8 cellular contexts compared by ENCODE assay signal in genomic region chr1:85581138-85581801, GRCh38. TPM values are rescaled to one million over a fixed set of nuclear protein-coding genes. Genes with fewer than 3 reads are reported as not detected.
DNase-seq lines count a peak whose midpoint lies in the region; ATAC-seq and TF ChIP-seq lines count a peak whose summit lies in the region.

No MANE protein-coding gene starts in this region.

- DNase-seq in DMS53 treated with DMSO at 0.1 percent for 48 hours (lab: John Stamatoyannopoulos, UW; ENCODE audit: unreplicated experiment) (peak; percentile 75), GOT3 (lab: John Stamatoyannopoulos, UW) (peak; percentile 54), NCI-H69 (lab: John Stamatoyannopoulos, UW) (peak; percentile 62), amniotic epithelial cell (ENCODE audit: low read depth) (peak; percentile 88), left ventricle myocardium superior (peak; percentile 86), retinal pigment epithelial cell (ENCODE audit: low read depth) (no peak), NAMALWA (ENCODE audit: low spot score) (no peak)

- intact Hi-C loops in left ventricle myocardium superior (cut with micrococcal nuclease), result loop anchor here (5.0 kb wide), 1 partner anchor 111 kb away; no protein-coding TSS in a partner anchor

- ATAC-seq in left ventricle myocardium superior (peak; percentile 73), HG03460 (IDR thresholded peaks at IDR 0.05; ENCODE audit: unreplicated experiment) (no peak)

- H3K4me3 ChIP-seq in retinal pigment epithelial cell (ENCODE audit: low read length), result peak overlapping the region; percentile 100

- peak; percentile 64 for TF ChIP-seq CTCF in retinal pigment epithelial cell (conservative IDR thresholded peaks at IDR 0.05; ENCODE audit: low read depth, low read length)

RNA-seq across cellular contexts. Expression of gene CCN1, which starts 0.7 kb away (rescaled TPM):
- total RNA-seq in left ventricle myocardium superior, result 32.6 TPM

Comparison
In these comparisons a context has a peak if more than half of its experiments do, and no peak if none do; other contexts are left out.
1. DNase-seq: peak in DMS53 treated with DMSO at 0.1 percent for 48 hours (single experiment), GOT3 (single experiment), NCI-H69 (single experiment), amniotic epithelial cell (single experiment) and left ventricle myocardium superior (single experiment); none in retinal pigment epithelial cell (single experiment) and NAMALWA (single experiment).